ENCODE assay signal across 1 cellular context in genomic region chr19:54207908-54208783, GRCh38.
TF ChIP-seq lines count a peak whose summit lies in the region.

No MANE protein-coding gene starts in this region.

TF ChIP-seq in GM12878, 131 proteins besides CTCF, POLR2A, EP300 and RAD21 (continued from another document and continues in another):
- no peak for TF ChIP-seq MYC (IDR thresholded peaks at IDR 0.05; ENCODE audit: insufficient read depth, insufficient read length, insufficient replicate concordance, low read length, severe bottlenecking)
- TF ChIP-seq BACH1 (IDR thresholded peaks at IDR 0.05; ENCODE audit: borderline replicate concordance), result peak; percentile 60
- peak in 1 of 2 experiments; percentile 64; a peak in 2 of 4 replicates for TF ChIP-seq ETV6 (conservative IDR thresholded peaks at IDR 0.05 in 1 of 2, IDR thresholded peaks at IDR 0.05 in 1 of 2; ENCODE audit: borderline replicate concordance in 1 of 2, low read depth in 1 of 2)
- TF ChIP-seq TCF7 (IDR thresholded peaks at IDR 0.05; ENCODE audit: borderline replicate concordance), result peak; percentile 56; the same call in 1 of the 2 replicates
- no peak for TF ChIP-seq PAX8 (IDR thresholded peaks at IDR 0.05)
- TF ChIP-seq RCOR1 (conservative IDR thresholded peaks at IDR 0.05; ENCODE audit: low read depth, low read length), result no peak
- no peak for TF ChIP-seq SIX5 (IDR thresholded peaks at IDR 0.05; ENCODE audit: low read depth, low read length, severe bottlenecking)
- TF ChIP-seq RUNX3 (IDR thresholded peaks at IDR 0.05; ENCODE audit: low read length), result peak; percentile 93
- TF ChIP-seq, protein P1, sequence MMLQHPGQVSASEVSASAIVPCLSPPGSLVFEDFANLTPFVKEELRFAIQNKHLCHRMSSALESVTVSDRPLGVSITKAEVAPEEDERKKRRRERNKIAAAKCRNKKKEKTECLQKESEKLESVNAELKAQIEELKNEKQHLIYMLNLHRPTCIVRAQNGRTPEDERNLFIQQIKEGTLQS (IDR thresholded peaks at IDR 0.05; ENCODE audit: borderline replicate concordance, extremely low read depth, low read depth, low read length), result no peak
- TF ChIP-seq JUNB (IDR thresholded peaks at IDR 0.05), result no peak
- TF ChIP-seq TAF1 (IDR thresholded peaks at IDR 0.05; ENCODE audit: borderline replicate concordance, low read depth, low read length), result no peak
- TF ChIP-seq JUND (IDR thresholded peaks at IDR 0.05; ENCODE audit: low read depth, low read length), result no peak
- TF ChIP-seq BMI1 (IDR thresholded peaks at IDR 0.05; ENCODE audit: borderline replicate concordance), result 0 out of 2 replicates have a peak, but pooled peaks have one; percentile 22
- no peak for TF ChIP-seq NRF1 (conservative IDR thresholded peaks at IDR 0.05; ENCODE audit: low read depth, low read length)
- no peak for TF ChIP-seq ELK1 (IDR thresholded peaks at IDR 0.05; ENCODE audit: low read depth, low read length)
- TF ChIP-seq FOS (IDR thresholded peaks at IDR 0.05; ENCODE audit: borderline replicate concordance, extremely low read depth, insufficient read length), result no peak
- TF ChIP-seq HCFC1 (IDR thresholded peaks at IDR 0.05; ENCODE audit: low read length), result no peak
- TF ChIP-seq HDAC6 (IDR thresholded peaks at IDR 0.05; ENCODE audit: unreplicated experiment), result no peak
- no peak for TF ChIP-seq E4F1 (IDR thresholded peaks at IDR 0.05; ENCODE audit: borderline replicate concordance, partially characterized antibody)
- peak; percentile 50; the same call in 1 of the 2 replicates for TF ChIP-seq ATF7 (IDR thresholded peaks at IDR 0.05; ENCODE audit: low read depth)
- TF ChIP-seq, protein P2, sequence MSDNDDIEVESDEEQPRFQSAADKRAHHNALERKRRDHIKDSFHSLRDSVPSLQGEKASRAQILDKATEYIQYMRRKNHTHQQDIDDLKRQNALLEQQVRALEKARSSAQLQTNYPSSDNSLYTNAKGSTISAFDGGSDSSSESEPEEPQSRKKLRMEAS (IDR thresholded peaks at IDR 0.05; ENCODE audit: low read depth, low read length), result no peak
- TF ChIP-seq, protein P3, sequence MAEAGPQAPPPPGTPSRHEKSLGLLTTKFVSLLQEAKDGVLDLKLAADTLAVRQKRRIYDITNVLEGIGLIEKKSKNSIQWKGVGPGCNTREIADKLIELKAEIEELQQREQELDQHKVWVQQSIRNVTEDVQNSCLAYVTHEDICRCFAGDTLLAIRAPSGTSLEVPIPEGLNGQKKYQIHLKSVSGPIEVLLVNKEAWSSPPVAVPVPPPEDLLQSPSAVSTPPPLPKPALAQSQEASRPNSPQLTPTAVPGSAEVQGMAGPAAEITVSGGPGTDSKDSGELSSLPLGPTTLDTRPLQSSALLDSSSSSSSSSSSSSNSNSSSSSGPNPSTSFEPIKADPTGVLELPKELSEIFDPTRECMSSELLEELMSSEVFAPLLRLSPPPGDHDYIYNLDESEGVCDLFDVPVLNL (IDR thresholded peaks at IDR 0.05; ENCODE audit: low read depth, low read length), result no peak
- peak; percentile 80; the same call in 1 of the 2 replicates for TF ChIP-seq NBN (IDR thresholded peaks at IDR 0.05)
- no peak for TF ChIP-seq CHD1 (IDR thresholded peaks at IDR 0.05; ENCODE audit: low read depth, low read length)
- TF ChIP-seq CHD4 (IDR thresholded peaks at IDR 0.05), result no peak
- TF ChIP-seq POU2F2 (IDR thresholded peaks at IDR 0.05; ENCODE audit: borderline replicate concordance, low read depth, low read length), result peak; percentile 68
- TF ChIP-seq, protein P4, sequence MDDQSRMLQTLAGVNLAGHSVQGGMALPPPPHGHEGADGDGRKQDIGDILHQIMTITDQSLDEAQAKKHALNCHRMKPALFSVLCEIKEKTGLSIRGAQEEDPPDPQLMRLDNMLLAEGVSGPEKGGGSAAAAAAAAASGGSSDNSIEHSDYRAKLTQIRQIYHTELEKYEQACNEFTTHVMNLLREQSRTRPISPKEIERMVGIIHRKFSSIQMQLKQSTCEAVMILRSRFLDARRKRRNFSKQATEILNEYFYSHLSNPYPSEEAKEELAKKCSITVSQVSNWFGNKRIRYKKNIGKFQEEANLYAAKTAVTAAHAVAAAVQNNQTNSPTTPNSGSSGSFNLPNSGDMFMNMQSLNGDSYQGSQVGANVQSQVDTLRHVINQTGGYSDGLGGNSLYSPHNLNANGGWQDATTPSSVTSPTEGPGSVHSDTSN (IDR thresholded peaks at IDR 0.05; ENCODE audit: insufficient replicate concordance, low read depth, low read length), result peak; percentile 5
- TF ChIP-seq LARP7 (IDR thresholded peaks at IDR 0.05), result no peak; the same call in 1 of the 2 replicates
- TF ChIP-seq BCL11A (IDR thresholded peaks at IDR 0.05; ENCODE audit: low read depth, low read length), result 0 out of 2 replicates have a peak, but pooled peaks have one; percentile 14
- peak in 1 of 2 experiments; percentile 82; a peak in 2 of 4 replicates for TF ChIP-seq CEBPB (IDR thresholded peaks at IDR 0.05; ENCODE audit: borderline replicate concordance in 1 of 2, low read depth in 2 of 2, low read length in 2 of 2)
- TF ChIP-seq RAD51 (IDR thresholded peaks at IDR 0.05), result peak; percentile 59; the same call in 1 of the 2 replicates
- peak; percentile 65; the same call in 1 of the 2 replicates for TF ChIP-seq POLR2AphosphoS2 (IDR thresholded peaks at IDR 0.05; ENCODE audit: low read depth, low read length)
- TF ChIP-seq EGR1 (IDR thresholded peaks at IDR 0.05; ENCODE audit: borderline replicate concordance in 1 of 2, low read depth in 2 of 2, low read length in 2 of 2), result no peak
- no peak for TF ChIP-seq KAT2A (conservative IDR thresholded peaks at IDR 0.05; ENCODE audit: control insufficient read depth, low read depth, low read length)
- TF ChIP-seq GABPA (IDR thresholded peaks at IDR 0.05; ENCODE audit: low read depth), result no peak
- TF ChIP-seq, protein P5, sequence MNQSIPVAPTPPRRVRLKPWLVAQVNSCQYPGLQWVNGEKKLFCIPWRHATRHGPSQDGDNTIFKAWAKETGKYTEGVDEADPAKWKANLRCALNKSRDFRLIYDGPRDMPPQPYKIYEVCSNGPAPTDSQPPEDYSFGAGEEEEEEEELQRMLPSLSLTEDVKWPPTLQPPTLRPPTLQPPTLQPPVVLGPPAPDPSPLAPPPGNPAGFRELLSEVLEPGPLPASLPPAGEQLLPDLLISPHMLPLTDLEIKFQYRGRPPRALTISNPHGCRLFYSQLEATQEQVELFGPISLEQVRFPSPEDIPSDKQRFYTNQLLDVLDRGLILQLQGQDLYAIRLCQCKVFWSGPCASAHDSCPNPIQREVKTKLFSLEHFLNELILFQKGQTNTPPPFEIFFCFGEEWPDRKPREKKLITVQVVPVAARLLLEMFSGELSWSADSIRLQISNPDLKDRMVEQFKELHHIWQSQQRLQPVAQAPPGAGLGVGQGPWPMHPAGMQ (IDR thresholded peaks at IDR 0.05; ENCODE audit: borderline replicate concordance), result no peak
- TF ChIP-seq IKZF1 (conservative IDR thresholded peaks at IDR 0.05), result peak; percentile 95
- TF ChIP-seq ASH2L (IDR thresholded peaks at IDR 0.05; ENCODE audit: borderline replicate concordance, low read depth), result no peak
- 0 out of 2 replicates have a peak, but pooled peaks have one; percentile 42 for TF ChIP-seq RFX5 (IDR thresholded peaks at IDR 0.05; ENCODE audit: low read depth, low read length)
- TF ChIP-seq, protein P6, sequence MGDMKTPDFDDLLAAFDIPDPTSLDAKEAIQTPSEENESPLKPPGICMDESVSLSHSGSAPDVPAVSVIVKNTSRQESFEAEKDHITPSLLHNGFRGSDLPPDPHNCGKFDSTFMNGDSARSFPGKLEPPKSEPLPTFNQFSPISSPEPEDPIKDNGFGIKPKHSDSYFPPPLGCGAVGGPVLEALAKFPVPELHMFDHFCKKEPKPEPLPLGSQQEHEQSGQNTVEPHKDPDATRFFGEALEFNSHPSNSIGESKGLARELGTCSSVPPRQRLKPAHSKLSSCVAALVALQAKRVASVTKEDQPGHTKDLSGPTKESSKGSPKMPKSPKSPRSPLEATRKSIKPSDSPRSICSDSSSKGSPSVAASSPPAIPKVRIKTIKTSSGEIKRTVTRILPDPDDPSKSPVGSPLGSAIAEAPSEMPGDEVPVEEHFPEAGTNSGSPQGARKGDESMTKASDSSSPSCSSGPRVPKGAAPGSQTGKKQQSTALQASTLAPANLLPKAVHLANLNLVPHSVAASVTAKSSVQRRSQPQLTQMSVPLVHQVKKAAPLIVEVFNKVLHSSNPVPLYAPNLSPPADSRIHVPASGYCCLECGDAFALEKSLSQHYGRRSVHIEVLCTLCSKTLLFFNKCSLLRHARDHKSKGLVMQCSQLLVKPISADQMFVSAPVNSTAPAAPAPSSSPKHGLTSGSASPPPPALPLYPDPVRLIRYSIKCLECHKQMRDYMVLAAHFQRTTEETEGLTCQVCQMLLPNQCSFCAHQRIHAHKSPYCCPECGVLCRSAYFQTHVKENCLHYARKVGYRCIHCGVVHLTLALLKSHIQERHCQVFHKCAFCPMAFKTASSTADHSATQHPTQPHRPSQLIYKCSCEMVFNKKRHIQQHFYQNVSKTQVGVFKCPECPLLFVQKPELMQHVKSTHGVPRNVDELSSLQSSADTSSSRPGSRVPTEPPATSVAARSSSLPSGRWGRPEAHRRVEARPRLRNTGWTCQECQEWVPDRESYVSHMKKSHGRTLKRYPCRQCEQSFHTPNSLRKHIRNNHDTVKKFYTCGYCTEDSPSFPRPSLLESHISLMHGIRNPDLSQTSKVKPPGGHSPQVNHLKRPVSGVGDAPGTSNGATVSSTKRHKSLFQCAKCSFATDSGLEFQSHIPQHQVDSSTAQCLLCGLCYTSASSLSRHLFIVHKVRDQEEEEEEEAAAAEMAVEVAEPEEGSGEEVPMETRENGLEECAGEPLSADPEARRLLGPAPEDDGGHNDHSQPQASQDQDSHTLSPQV (IDR thresholded peaks at IDR 0.05), result no peak
- TF ChIP-seq SMC3 (IDR thresholded peaks at IDR 0.05; ENCODE audit: borderline replicate concordance, low read length), result 0 out of 2 replicates have a peak, but pooled peaks have one; percentile 5
- TF ChIP-seq, protein P7, sequence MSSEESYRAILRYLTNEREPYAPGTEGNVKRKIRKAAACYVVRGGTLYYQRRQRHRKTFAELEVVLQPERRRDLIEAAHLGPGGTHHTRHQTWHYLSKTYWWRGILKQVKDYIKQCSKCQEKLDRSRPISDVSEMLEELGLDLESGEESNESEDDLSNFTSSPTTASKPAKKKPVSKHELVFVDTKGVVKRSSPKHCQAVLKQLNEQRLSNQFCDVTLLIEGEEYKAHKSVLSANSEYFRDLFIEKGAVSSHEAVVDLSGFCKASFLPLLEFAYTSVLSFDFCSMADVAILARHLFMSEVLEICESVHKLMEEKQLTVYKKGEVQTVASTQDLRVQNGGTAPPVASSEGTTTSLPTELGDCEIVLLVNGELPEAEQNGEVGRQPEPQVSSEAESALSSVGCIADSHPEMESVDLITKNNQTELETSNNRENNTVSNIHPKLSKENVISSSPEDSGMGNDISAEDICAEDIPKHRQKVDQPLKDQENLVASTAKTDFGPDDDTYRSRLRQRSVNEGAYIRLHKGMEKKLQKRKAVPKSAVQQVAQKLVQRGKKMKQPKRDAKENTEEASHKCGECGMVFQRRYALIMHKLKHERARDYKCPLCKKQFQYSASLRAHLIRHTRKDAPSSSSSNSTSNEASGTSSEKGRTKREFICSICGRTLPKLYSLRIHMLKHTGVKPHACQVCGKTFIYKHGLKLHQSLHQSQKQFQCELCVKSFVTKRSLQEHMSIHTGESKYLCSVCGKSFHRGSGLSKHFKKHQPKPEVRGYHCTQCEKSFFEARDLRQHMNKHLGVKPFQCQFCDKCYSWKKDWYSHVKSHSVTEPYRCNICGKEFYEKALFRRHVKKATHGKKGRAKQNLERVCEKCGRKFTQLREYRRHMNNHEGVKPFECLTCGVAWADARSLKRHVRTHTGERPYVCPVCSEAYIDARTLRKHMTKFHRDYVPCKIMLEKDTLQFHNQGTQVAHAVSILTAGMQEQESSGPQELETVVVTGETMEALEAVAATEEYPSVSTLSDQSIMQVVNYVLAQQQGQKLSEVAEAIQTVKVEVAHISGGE (CRISPR knock-in tag; IDR thresholded peaks at IDR 0.05), result no peak
- no peak for TF ChIP-seq NFYA (IDR thresholded peaks at IDR 0.05; ENCODE audit: borderline replicate concordance, low read depth, low read length)
